1 cellular context compared by ENCODE assay signal in the genomic region with DNA sequence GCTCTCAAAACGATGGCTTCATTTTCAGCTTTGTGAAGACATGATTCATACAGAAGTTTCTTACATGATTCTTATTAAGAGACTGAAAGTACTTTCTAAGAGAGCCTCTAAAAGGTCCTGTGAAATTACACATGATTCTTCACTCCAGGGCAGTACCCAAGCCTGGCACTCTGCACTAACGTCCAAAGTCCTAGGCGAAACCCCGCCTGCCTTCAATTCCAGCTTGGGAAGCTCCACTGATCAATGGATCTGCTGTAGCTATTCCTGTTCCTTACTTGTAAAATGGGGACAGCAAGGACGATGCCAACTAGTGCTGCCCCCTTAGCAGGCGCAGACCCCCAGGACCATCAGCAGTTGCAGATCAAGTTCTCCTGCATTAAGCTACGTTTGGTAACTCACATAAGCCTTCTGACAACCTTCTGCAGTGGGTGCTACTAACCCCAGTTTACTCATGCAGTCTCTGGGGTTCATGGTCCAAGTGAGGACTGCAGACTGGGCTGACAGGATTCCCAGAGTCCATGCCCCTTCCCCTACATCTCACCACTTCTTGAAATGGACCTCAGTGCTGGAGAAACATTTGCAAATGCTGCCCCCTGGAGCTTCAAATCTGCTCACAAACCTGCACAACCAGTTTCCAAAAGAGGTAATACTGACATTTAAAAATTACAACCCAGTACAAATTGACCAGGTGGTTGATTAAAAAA.
TF ChIP-seq lines count a peak whose summit lies in the region.

No MANE protein-coding gene starts in this region.

TF ChIP-seq in SK-N-SH treated with all-trans-retinoic acid at 6 μM for 48 hours, 23 proteins besides CTCF, POLR2A, EP300 and RAD21 (continued from another document):
- TF ChIP-seq, protein P1, sequence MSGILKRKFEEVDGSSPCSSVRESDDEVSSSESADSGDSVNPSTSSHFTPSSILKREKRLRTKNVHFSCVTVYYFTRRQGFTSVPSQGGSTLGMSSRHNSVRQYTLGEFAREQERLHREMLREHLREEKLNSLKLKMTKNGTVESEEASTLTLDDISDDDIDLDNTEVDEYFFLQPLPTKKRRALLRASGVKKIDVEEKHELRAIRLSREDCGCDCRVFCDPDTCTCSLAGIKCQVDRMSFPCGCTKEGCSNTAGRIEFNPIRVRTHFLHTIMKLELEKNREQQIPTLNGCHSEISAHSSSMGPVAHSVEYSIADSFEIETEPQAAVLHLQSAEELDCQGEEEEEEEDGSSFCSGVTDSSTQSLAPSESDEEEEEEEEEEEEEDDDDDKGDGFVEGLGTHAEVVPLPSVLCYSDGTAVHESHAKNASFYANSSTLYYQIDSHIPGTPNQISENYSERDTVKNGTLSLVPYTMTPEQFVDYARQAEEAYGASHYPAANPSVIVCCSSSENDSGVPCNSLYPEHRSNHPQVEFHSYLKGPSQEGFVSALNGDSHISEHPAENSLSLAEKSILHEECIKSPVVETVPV (CRISPR knock-in tag; IDR thresholded peaks at IDR 0.05), result no peak
